ENCODE assay signal across 25 cellular contexts in genomic region chr4:175935016-175935661, GRCh38.
A peak's percentile ranks its signal among the peaks of the same experiment; 100 is the strongest.
DNase-seq lines count a peak whose midpoint lies in the region; ATAC-seq, FAIRE-seq and TF ChIP-seq lines count a peak whose summit lies in the region.
"Had no signal": no experiment of that assay in that cellular context is flagged by ENCODE, and none has a peak within 500 bp of the region (broad histone marks: within the 10 kb centered on the region; RNA-seq: fewer than 3 reads in every experiment).

No MANE protein-coding gene starts in this region.

- TF ChIP-seq EP300 in A549 (IDR thresholded peaks at IDR 0.05) (no peak), HepG2 (IDR thresholded peaks at IDR 0.05; ENCODE audit: low read depth in 2 of 2, low read length in 2 of 2) (no peak), HepG2 (CRISPR knock-in tag; IDR thresholded peaks at IDR 0.05; ENCODE audit: borderline replicate concordance) (no peak)

- H3K36me3 ChIP-seq in endodermal cell (ENCODE audit: control insufficient read depth, insufficient read depth, low read length) (no peaks in the 10 kb centered on the region), HepG2 (replicated peaks in 1 of 2; ENCODE audit: control insufficient read depth in 1 of 2, insufficient read depth in 2 of 2, low read length in 2 of 2) (no peaks in the 10 kb centered on the region)
- H3K36me3 ChIP-seq: heart left ventricle had no signal

- no peak overlapping the region for H3K4me3 Mint-ChIP-seq in endodermal cell
- H3K4me3 Mint-ChIP-seq: central memory CD8-positive, alpha-beta T cell; IgD-negative memory B cell had no signal

- H3K27me3 ChIP-seq in endodermal cell (ENCODE audit: control insufficient read depth, insufficient read depth, low read length, poor library complexity, severe bottlenecking) = no peaks in the 10 kb centered on the region
- no peaks in the 10 kb centered on the region; a peak in 1 of 5 replicates for H3K27me3 ChIP-seq in HepG2 (ENCODE audit: control insufficient read depth in 1 of 2, insufficient read depth in 2 of 2, low read length in 2 of 2)
- H3K27me3 ChIP-seq: heart left ventricle, testis had no signal

- POLR2A ChIA-PET in A549 (lab: Yijun Ruan, JAX) (no interaction called here), HepG2 (lab: Yijun Ruan, JAX) (no interaction called here)

- H3K4me1 Mint-ChIP-seq in endodermal cell = peaks cover 5% of the 10 kb centered on the region
- H3K4me1 Mint-ChIP-seq: central memory CD8-positive, alpha-beta T cell; IgD-negative memory B cell had no signal

- H3K27ac ChIP-seq in A549 (no peak overlapping the region), endodermal cell (ENCODE audit: low read depth, low read length) (no peak overlapping the region), HepG2 (ENCODE audit: extremely low read length, insufficient read depth, low read length) (no peak overlapping the region)
- H3K27ac ChIP-seq: C4-2B, heart left ventricle, SK-N-MC, testis had no signal

- H2AFZ ChIP-seq in HepG2 (ENCODE audit: low read length) = no peak overlapping the region

- no peaks in the 10 kb centered on the region for H3K27me3 Mint-ChIP-seq in endodermal cell (ENCODE audit: insufficient read depth)
- H3K27me3 Mint-ChIP-seq: central memory CD8-positive, alpha-beta T cell; IgD-negative memory B cell had no signal

- H3K4me1 ChIP-seq in A549 (peaks cover 5% of the 10 kb centered on the region; the same call in 2 of the 3 replicates), endodermal cell (ENCODE audit: control insufficient read depth, insufficient read depth, low read length) (no peaks in the 10 kb centered on the region), HepG2 (ENCODE audit: insufficient read depth, low read length) (0 out of 2 replicates have a peak, but pooled peaks cover 6% of the 10 kb centered on the region)
- H3K4me1 ChIP-seq: heart left ventricle, testis had no signal

- H3K9me3 Mint-ChIP-seq in endodermal cell = no peaks in the 10 kb centered on the region
- H3K9me3 Mint-ChIP-seq: central memory CD8-positive, alpha-beta T cell; IgD-negative memory B cell had no signal

- H3K27ac Mint-ChIP-seq in endodermal cell = no peak overlapping the region
- H3K27ac Mint-ChIP-seq: IgD-negative memory B cell had no signal

- no peak for TF ChIP-seq POLR2A in A549 (IDR thresholded peaks at IDR 0.05; ENCODE audit: low read length)
- no peak for TF ChIP-seq POLR2A in HepG2 (IDR thresholded peaks at IDR 0.05; ENCODE audit: insufficient read depth in 1 of 2, low read depth in 2 of 2, low read length in 2 of 2)

- FAIRE-seq in A549 (lab: Jason Lieb, UNC) (no peak), HepG2 (lab: Jason Lieb, UNC) (no peak)

- no peak for TF ChIP-seq CTCF in A549 (IDR thresholded peaks at IDR 0.05)
- no peak for TF ChIP-seq CTCF in endodermal cell (conservative IDR thresholded peaks at IDR 0.05)
- TF ChIP-seq CTCF in HepG2 (CRISPR knock-in tag; IDR thresholded peaks at IDR 0.05) = no peak

- CTCF ChIA-PET in A549 (lab: Yijun Ruan, JAX) (no interaction called here), HepG2 (lab: Yijun Ruan, JAX; ENCODE audit: low intra/inter-chr PET ratio, low total read pairs) (no interaction called here)

- in situ Hi-C loops in HepG2 (cut with HindIII; ENCODE audit: extremely low pct_ligation_motif_present, low pct_unique_long_range_greater_than_20kb) = loop anchor here (25.0 kb wide), 1 partner anchor 402 kb away; no protein-coding TSS in a partner anchor

- BruUV-seq in HepG2 (replicated peaks; lab: Mats Ljungman, UMichigan) = no TSS peak

- H3K79me2 ChIP-seq in HepG2 (ENCODE audit: insufficient read depth, low read length) = no peaks in the 10 kb centered on the region

- TF ChIP-seq RAD21 in A549 (conservative IDR thresholded peaks at IDR 0.05 in 1 of 2, IDR thresholded peaks at IDR 0.05 in 1 of 2) (no peak), HepG2 (CRISPR knock-in tag; IDR thresholded peaks at IDR 0.05) (no peak)

- no peak for DNase-seq in A549 (ENCODE audit: low read depth in 1 of 2, low spot score in 1 of 2)
- peak; percentile 85 for DNase-seq in LoVo (ENCODE audit: low spot score)
- DNase-seq in endodermal cell = peak; percentile 49
- peak; percentile 54 for DNase-seq in HepG2 (ENCODE audit: low spot score)
- DNase-seq in DMS79 treated with DMSO at 0.1 percent for 48 hours (lab: John Stamatoyannopoulos, UW) = no peak
- no peak for DNase-seq in NCI-H1694 treated with DMSO at 0.1 percent for 48 hours (lab: John Stamatoyannopoulos, UW)
- DNase-seq in C1 segment of cervical spinal cord (lab: John Stamatoyannopoulos, UW) = no peak
- DNase-seq: activated CD4-positive, alpha-beta T cell treated with anti-CD3 and anti-CD28 coated beads for 1 hour; activated CD8-positive, alpha-beta memory T cell treated with anti-CD3 and anti-CD28 coated beads, Interleukin-2, amount 50 U/mL, for 4 hours; activated gamma-delta T cell treated with Interleukin-2 at 50 U/mL for 16 hours; amygdala; effector memory CD4-positive, alpha-beta T cell; heart left ventricle; left cardiac atrium; mucosa of descending colon; NCI-H2029 treated with DMSO at 0.1 percent for 48 hours; NCI-H524 treated with DMSO at 0.1 percent for 48 hours; OCI-M1; retina; testis had no signal

- H3K9ac ChIP-seq in endodermal cell (ENCODE audit: extremely low read depth, low read length, poor library complexity, severe bottlenecking) (no peak overlapping the region), HepG2 (ENCODE audit: insufficient read depth, low read depth, low read length) (no peak overlapping the region)

- H4K20me1 ChIP-seq in HepG2 (ENCODE audit: insufficient read depth, low read length) = no peaks in the 10 kb centered on the region

- ATAC-seq in A549 (no peak), HepG2 (peak; percentile 60; the same call in 2 of the 3 replicates), HG03457 (IDR thresholded peaks at IDR 0.05; ENCODE audit: unreplicated experiment) (no peak)
- ATAC-seq: heart left ventricle, left cardiac atrium, mucosa of descending colon had no signal

- H3K9me3 ChIP-seq in A549 = no peaks in the 10 kb centered on the region
- no peaks in the 10 kb centered on the region for H3K9me3 ChIP-seq in endodermal cell (ENCODE audit: control insufficient read depth, low read length)
- no peaks in the 10 kb centered on the region for H3K9me3 ChIP-seq in HepG2 (ENCODE audit: low read length)
- H3K9me3 ChIP-seq: heart left ventricle, mucosa of descending colon, testis had no signal

- H3K4me3 ChIP-seq in A549 (no peak overlapping the region), endodermal cell (ENCODE audit: low read length) (no peak overlapping the region), HepG2 (replicated peaks in 1 of 3; ENCODE audit: insufficient read depth in 1 of 3, low read depth in 2 of 3, low read length in 3 of 3) (no peak overlapping the region)
- H3K4me3 ChIP-seq: heart left ventricle, mucosa of descending colon, SK-N-MC, testis had no signal

- H3K36me3 Mint-ChIP-seq in endodermal cell (ENCODE audit: low read depth) = no peaks in the 10 kb centered on the region
- H3K36me3 Mint-ChIP-seq: IgD-negative memory B cell had no signal

- no peak overlapping the region; the same call in 2 of the 3 replicates for H3K4me2 ChIP-seq in A549
- no peak overlapping the region for H3K4me2 ChIP-seq in HepG2 (ENCODE audit: low read depth, low read length)

- intact Hi-C loops in HepG2 (cut with micrococcal nuclease; ENCODE audit: unreplicated experiment) = no loop called here

TF ChIP-seq in A549, 52 proteins besides CTCF, POLR2A, EP300 and RAD21:
- TF ChIP-seq HOXB5 (CRISPR knock-in tag; IDR thresholded peaks at IDR 0.05) = no peak
- no peak for TF ChIP-seq FOSL2 (IDR thresholded peaks at IDR 0.05)
- TF ChIP-seq FOSL2 (CRISPR knock-in tag; IDR thresholded peaks at IDR 0.05) = peak; percentile 24; the same call in 1 of the 2 replicates
TF ChIP-seq in A549: peak in this region for 1.

TF ChIP-seq in HepG2, 621 proteins besides CTCF, POLR2A, EP300 and RAD21 (continues in another document):
- TF ChIP-seq IKZF1 (IDR thresholded peaks at IDR 0.05) (no peak), MED13 (CRISPR knock-in tag; IDR thresholded peaks at IDR 0.05) (no peak), ZNF713 (CRISPR knock-in tag; IDR thresholded peaks at IDR 0.05) (no peak), ZNF44 (CRISPR knock-in tag; IDR thresholded peaks at IDR 0.05) (no peak), FOSL2 (CRISPR knock-in tag; IDR thresholded peaks at IDR 0.05) (peak; percentile 84), TEAD3 (CRISPR knock-in tag; optimal IDR thresholded peaks at IDR 0.05; ENCODE audit: borderline replicate concordance) (peak; percentile 26), FOSL1 (CRISPR knock-in tag; IDR thresholded peaks at IDR 0.05; ENCODE audit: borderline replicate concordance) (peak; percentile 28; the same call in 1 of the 2 replicates), ZNF878 (CRISPR knock-in tag; IDR thresholded peaks at IDR 0.05) (no peak)
- TF ChIP-seq, protein P1, sequence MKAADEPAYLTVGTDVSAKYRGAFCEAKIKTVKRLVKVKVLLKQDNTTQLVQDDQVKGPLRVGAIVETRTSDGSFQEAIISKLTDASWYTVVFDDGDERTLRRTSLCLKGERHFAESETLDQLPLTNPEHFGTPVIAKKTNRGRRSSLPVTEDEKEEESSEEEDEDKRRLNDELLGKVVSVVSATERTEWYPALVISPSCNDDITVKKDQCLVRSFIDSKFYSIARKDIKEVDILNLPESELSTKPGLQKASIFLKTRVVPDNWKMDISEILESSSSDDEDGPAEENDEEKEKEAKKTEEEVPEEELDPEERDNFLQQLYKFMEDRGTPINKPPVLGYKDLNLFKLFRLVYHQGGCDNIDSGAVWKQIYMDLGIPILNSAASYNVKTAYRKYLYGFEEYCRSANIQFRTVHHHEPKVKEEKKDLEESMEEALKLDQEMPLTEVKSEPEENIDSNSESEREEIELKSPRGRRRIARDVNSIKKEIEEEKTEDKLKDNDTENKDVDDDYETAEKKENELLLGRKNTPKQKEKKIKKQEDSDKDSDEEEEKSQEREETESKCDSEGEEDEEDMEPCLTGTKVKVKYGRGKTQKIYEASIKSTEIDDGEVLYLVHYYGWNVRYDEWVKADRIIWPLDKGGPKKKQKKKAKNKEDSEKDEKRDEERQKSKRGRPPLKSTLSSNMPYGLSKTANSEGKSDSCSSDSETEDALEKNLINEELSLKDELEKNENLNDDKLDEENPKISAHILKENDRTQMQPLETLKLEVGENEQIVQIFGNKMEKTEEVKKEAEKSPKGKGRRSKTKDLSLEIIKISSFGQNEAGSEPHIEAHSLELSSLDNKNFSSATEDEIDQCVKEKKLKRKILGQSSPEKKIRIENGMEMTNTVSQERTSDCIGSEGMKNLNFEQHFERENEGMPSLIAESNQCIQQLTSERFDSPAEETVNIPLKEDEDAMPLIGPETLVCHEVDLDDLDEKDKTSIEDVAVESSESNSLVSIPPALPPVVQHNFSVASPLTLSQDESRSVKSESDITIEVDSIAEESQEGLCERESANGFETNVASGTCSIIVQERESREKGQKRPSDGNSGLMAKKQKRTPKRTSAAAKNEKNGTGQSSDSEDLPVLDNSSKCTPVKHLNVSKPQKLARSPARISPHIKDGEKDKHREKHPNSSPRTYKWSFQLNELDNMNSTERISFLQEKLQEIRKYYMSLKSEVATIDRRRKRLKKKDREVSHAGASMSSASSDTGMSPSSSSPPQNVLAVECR (CRISPR knock-in tag; IDR thresholded peaks at IDR 0.05; ENCODE audit: borderline replicate concordance) = no peak

Comparison
In these comparisons a context has a peak if more than half of its experiments do, and no peak if none do; other contexts are left out.
1. DNase-seq: peak in LoVo (single experiment), endodermal cell (single experiment) and HepG2 (single experiment); none in A549 (0 of 2), DMS79 treated with DMSO at 0.1 percent for 48 hours (single experiment), NCI-H1694 treated with DMSO at 0.1 percent for 48 hours (single experiment) and C1 segment of cervical spinal cord (0 of 14).